ENCODE assay signal across 8 cellular contexts in the genomic region with DNA sequence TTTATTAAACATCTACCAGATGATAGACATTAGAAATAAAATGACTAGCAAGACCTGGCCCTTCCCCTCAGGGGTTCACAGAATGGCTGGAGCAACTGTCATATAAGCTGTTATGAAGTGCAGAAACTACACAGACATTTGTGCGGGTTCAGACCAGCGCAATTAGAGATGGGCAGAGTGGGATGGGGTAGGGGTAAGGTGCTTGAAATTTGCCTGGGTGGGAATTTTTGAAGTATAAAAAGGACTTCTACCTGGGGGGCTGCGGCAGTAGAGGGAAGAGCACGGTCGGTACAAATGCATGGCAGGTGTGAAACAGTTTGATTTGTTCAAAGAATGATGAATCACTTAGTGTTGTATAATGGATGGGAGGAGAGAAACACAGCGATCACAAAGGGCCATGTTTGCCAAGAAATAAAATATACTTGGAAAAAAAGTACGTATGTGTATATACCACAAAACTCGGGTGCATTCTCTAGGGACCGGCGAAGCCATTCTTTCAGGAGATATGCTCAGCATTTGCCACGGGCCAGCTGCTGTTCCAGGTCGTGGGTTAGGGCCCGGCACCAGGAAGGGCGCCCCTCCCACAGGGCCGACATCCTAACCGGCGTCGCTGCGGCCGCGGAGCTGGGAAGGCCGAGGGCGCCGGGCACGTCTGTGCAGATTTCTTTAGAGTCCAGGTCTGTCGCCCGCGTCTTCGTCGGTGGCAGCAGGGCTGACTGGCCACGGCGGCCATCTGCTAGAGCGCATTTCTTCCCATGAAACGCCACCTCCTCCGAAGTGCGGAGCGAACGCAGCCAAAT. TPM values are rescaled to one million over a fixed set of nuclear protein-coding genes. Genes with fewer than 3 reads are reported as not detected.
DNase-seq lines count a peak whose midpoint lies in the region; ATAC-seq, FAIRE-seq and TF ChIP-seq lines count a peak whose summit lies in the region.

No MANE protein-coding gene starts in this region.

- no peak for FAIRE-seq in D721Med (lab: Jason Lieb, UNC)

- no peaks in the 10 kb centered on the region for H3K27me3 ChIP-seq in right cardiac atrium (ENCODE audit: control insufficient read depth, insufficient read depth)

- WGBS in adipose tissue, 3 donors, result 4 to 7% (median 7%) methylated on average over 38 of the region's 38 CpGs
- 6% methylated on average over 38 of the region's 38 CpGs for WGBS in right cardiac atrium

- peak; percentile 58 for DNase-seq in AG08396 (ENCODE audit: low spot score)
- peak; percentile 0 for DNase-seq in NCI-H460 (ENCODE audit: extremely low read depth, low read depth)
- peak; percentile 64 to 84 (median 80) for DNase-seq in right cardiac atrium
- DNase-seq in renal cortical epithelial cell (ENCODE audit: low read depth), result peak; percentile 31
- no peak for DNase-seq in D721Med (ENCODE audit: insufficient read length, low spot score)

- H3K9me3 ChIP-seq in right cardiac atrium (ENCODE audit: control insufficient read depth, low read length), result no peaks in the 10 kb centered on the region

- ATAC-seq in GM18505 (IDR thresholded peaks at IDR 0.05; ENCODE audit: unreplicated experiment) (peak; percentile 20), HG03039 (IDR thresholded peaks at IDR 0.05; ENCODE audit: unreplicated experiment) (peak; percentile 20), right cardiac atrium (peak; percentile 63 to 76)

- peak overlapping the region; percentile 70 for H3K27ac ChIP-seq in adipose tissue (ENCODE audit: low read depth, low read length)
- peak overlapping the region; percentile 73 for H3K27ac ChIP-seq in right cardiac atrium (ENCODE audit: low read length)

- H3K4me1 ChIP-seq in right cardiac atrium (ENCODE audit: control insufficient read depth, insufficient read depth, low read length), result no peaks in the 10 kb centered on the region

- H3K4me3 ChIP-seq in right cardiac atrium (ENCODE audit: low read length), result peak overlapping the region; percentile 45

- intact Hi-C loops in right cardiac atrium (cut with DNase I), result no loop called here

- TF ChIP-seq POLR2A in GM18505 (IDR thresholded peaks at IDR 0.05; ENCODE audit: borderline replicate concordance, extremely low read depth, insufficient read depth, insufficient read length), result no peak

- TF ChIP-seq CTCF in D721Med (IDR thresholded peaks at IDR 0.05; ENCODE audit: insufficient read depth, missing control alignments), result no peak

RNA-seq across cellular contexts. Expression of a gene that starts 0.8 kb away (rescaled TPM):
- 75.0 and 76.3 TPM in 2 replicates for total RNA-seq in NCI-H460 (2014; rRNA removed; shearing (Covaris generic))
- 50.2 and 63.3 TPM in 2 replicates for polyA plus RNA-seq in NCI-H460 (2014; cell fraction: nucleus; rRNA removed)
- 10 to 100 TPM; 46.8 to 58.0 (median 56.3) TPM for polyA plus RNA-seq in adipose tissue
- total RNA-seq in right cardiac atrium, result 10 to 100 TPM; 44.7 to 56.5 (median 52.0) TPM
- polyA plus RNA-seq in right cardiac atrium, result 65.2 TPM
- 76.8 and 81.1 TPM in 2 replicates for total RNA-seq in renal cortical epithelial cell

RNA-seq across cellular contexts. Expression of a gene that starts 39.9 kb away (rescaled TPM):
- 12.7 and 12.9 TPM in 2 replicates for total RNA-seq in NCI-H460 (2014; rRNA removed; shearing (Covaris generic))
- 8.1 and 9.8 TPM in 2 replicates for polyA plus RNA-seq in NCI-H460 (2014; cell fraction: nucleus; rRNA removed)
- polyA plus RNA-seq in adipose tissue (1 to 10 TPM; 3.7 to 8.1 (median 5.9) TPM), right cardiac atrium (21.5 TPM)
- total RNA-seq in right cardiac atrium (10 to 100 TPM; 25.5 to 39.4 (median 33.9) TPM), renal cortical epithelial cell (11.8 and 12.8 TPM in 2 replicates)
